Comparison of ENCODE assay signal across 7 cellular contexts in the genomic region with DNA sequence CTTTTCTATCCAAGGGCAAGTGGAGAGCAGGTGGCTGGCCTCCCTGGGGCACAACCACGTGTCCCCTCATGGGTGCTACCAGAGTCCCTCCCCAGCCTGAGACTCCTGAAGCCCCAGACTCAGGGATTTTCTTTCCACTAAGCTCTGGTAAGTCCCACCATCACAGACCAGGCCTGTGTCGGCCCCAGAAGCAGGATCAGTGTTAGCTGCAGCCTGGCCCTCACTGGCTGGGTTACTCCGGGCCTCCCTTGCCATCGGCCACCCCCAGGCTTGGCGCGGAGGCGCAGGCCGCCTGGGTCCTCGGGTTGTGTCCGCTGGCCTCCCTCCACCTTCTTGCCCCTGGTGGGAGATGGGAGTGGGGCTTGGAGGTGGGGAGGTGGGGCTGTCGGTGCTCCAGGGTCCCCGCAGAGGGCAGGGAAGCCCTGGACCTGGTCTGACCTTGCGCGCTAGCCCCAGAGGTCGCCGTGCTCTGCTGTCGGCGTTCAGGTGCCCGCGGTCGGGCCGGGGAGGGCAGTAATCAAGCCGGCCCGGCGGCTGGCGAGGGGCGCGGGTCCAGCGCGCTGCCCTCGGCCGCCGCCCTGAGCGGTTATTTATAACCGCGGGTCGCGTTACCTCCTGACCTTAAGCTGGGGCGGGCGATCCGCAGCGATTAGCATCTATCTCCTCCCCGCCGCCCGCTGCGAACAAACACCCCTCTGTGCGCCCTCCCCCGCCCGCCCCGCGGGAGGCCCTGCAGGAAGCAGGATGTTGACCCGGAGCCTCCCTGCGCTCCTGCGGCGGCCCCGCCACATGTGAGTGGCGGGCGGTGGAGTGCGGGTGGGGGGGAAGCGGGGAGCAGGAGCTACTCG.
A peak's percentile ranks its signal among the peaks of the same experiment; 100 is the strongest.
DNase-seq lines count a peak whose midpoint lies in the region; ATAC-seq and TF ChIP-seq lines count a peak whose summit lies in the region.

No MANE protein-coding gene starts in this region.

- peak overlapping the region; percentile 67 to 76 for H3K4me3 ChIP-seq in duodenal mucosa (ENCODE audit: low read depth in 1 of 2, low read length in 2 of 2)
- peak overlapping the region; percentile 62 for H3K4me3 ChIP-seq in lower lobe of right lung

- ATAC-seq in GM21360 (IDR thresholded peaks at IDR 0.05; ENCODE audit: unreplicated experiment) (peak; percentile 50), lower lobe of right lung (peak; percentile 87 to 93), HG03159 (IDR thresholded peaks at IDR 0.05; ENCODE audit: unreplicated experiment) (no peak)

- H3K27me3 ChIP-seq in duodenal mucosa (ENCODE audit: control insufficient read depth in 1 of 2, insufficient read depth in 2 of 2, low read length in 2 of 2) (no peaks in the 10 kb centered on the region), lower lobe of right lung (ENCODE audit: low read depth) (no peaks in the 10 kb centered on the region)

- peak; percentile 11 for TF ChIP-seq CTCF in lower lobe of right lung (IDR thresholded peaks at IDR 0.05)

- DNase-seq in NCI-H2107 (lab: John Stamatoyannopoulos, UW) (peak; percentile 70), lower lobe of right lung (peak; percentile 91)
- peak; percentile 61 to 70 for DNase-seq in activated CD4-positive, alpha-beta T cell treated with anti-CD3 and anti-CD28 coated beads for 4 hours
- DNase-seq in stimulated activated CD4-positive, alpha-beta T cell treated with anti-CD3 and anti-CD28 coated beads, TNF-alpha, amount 100 ng/mL, for 1 hour (ENCODE audit: low read depth in 3 of 3, low spot score in 1 of 3): peak; percentile 41 to 55 (median 49)

- no peaks in the 10 kb centered on the region for H3K36me3 ChIP-seq in duodenal mucosa (ENCODE audit: control insufficient read depth in 1 of 2, insufficient read depth in 2 of 2, low read length in 2 of 2)
- H3K36me3 ChIP-seq in lower lobe of right lung: no peaks in the 10 kb centered on the region

- intact Hi-C loops in lower lobe of right lung (cut with DNase I): no loop called here

- H3K4me1 ChIP-seq in duodenal mucosa (ENCODE audit: control insufficient read depth in 1 of 2, insufficient read depth in 2 of 2, low read length in 2 of 2) (peaks cover 55 to 60% of the 10 kb centered on the region in 2 donors), lower lobe of right lung (peaks cover 27% of the 10 kb centered on the region)

- peak overlapping the region; percentile 80 to 93 for H3K9ac ChIP-seq in duodenal mucosa (ENCODE audit: low read depth in 1 of 2, low read length in 2 of 2)

- no peaks in the 10 kb centered on the region for H3K9me3 ChIP-seq in duodenal mucosa (ENCODE audit: control insufficient read depth in 1 of 2, low read length in 2 of 2)
- H3K9me3 ChIP-seq in lower lobe of right lung: no peaks in the 10 kb centered on the region

- peak overlapping the region; percentile 96 for H3K27ac ChIP-seq in duodenal mucosa (ENCODE audit: low read depth, low read length)
- H3K27ac ChIP-seq in lower lobe of right lung: peak overlapping the region; percentile 92
